9 cellular contexts compared by ENCODE assay signal in the genomic region with DNA sequence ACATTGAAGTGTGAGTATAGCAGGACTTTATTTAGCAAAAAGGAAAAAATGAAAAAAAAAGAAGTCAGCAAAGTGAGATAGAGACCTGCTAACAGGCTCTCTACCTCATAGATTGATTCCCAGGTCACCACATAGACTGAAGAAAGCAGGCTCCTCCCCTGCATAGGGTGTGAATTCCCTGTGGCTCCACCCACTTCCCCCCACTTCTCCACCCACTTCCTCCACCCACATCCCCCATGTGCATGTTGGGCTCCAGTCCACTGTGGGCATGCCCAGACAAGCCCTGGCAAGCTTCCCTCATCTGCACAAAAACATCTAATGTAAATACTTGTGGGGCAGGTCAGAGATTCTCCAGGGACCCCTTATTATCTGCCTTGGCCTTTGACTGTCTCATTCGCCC.
A peak's percentile ranks its signal among the peaks of the same experiment; 100 is the strongest.
DNase-seq lines count a peak whose midpoint lies in the region; ATAC-seq and TF ChIP-seq lines count a peak whose summit lies in the region.
"Had no signal": no experiment of that assay in that cellular context is flagged by ENCODE, and none has a peak within 500 bp of the region (broad histone marks: within the 10 kb centered on the region; RNA-seq: fewer than 3 reads in every experiment).

No MANE protein-coding gene starts in this region.

- H3K9me3 ChIP-seq in A673 (ENCODE audit: low read depth, low read length, poor library complexity, severe bottlenecking) (no peaks in the 10 kb centered on the region), MM.1S (replicated peaks; ENCODE audit: insufficient read depth, low read length) (no peaks in the 10 kb centered on the region), endodermal cell (ENCODE audit: control insufficient read depth, low read length) (no peaks in the 10 kb centered on the region), esophagus muscularis mucosa (no peaks in the 10 kb centered on the region), upper lobe of right lung (no peaks in the 10 kb centered on the region)

- WGBS in endodermal cell (ENCODE audit: insufficient coverage in 1 of 2, insufficient read length in 1 of 2), 2 experiments = no CpG with 5 or more reads among the region's 1 CpG
- 43% methylated on average over 1 of the region's 1 CpG for WGBS in esophagus muscularis mucosa

- H3K9me2 ChIP-seq in MM.1S (replicated peaks; ENCODE audit: insufficient read depth, low read length) = no peaks in the 10 kb centered on the region

- no peaks in the 10 kb centered on the region for H3F3A ChIP-seq in MM.1S (ENCODE audit: insufficient read depth, low read length)

- H3K4me1 ChIP-seq in A673 (ENCODE audit: insufficient read depth, low read length, poor library complexity, severe bottlenecking) (peaks cover 16% of the 10 kb centered on the region), MM.1S (ENCODE audit: low read length) (no peaks in the 10 kb centered on the region), endodermal cell (ENCODE audit: control insufficient read depth, insufficient read depth, low read length) (no peaks in the 10 kb centered on the region), esophagus muscularis mucosa (no peaks in the 10 kb centered on the region), upper lobe of right lung (no peaks in the 10 kb centered on the region)

- BruUV-seq in A673 (replicated peaks; lab: Mats Ljungman, UMichigan) = no TSS peak

- CTCF ChIA-PET in A673 (lab: Charles Lee) = no interaction called here

- no peaks in the 10 kb centered on the region for H3K9me3 Mint-ChIP-seq in endodermal cell
- H3K9me3 Mint-ChIP-seq: CD8-positive, alpha-beta T cell had no signal

- H2AFZ ChIP-seq in MM.1S (ENCODE audit: low read length) = no peak overlapping the region

- TF ChIP-seq POLR2A in esophagus muscularis mucosa (IDR thresholded peaks at IDR 0.05; ENCODE audit: low read depth) = no peak

- peaks cover 42% of the 10 kb centered on the region for H3K4me1 Mint-ChIP-seq in endodermal cell

- H3K27me3 ChIP-seq in A673 (replicated peaks; ENCODE audit: insufficient read depth, low read depth, low read length, poor library complexity) = no peaks in the 10 kb centered on the region
- no peaks in the 10 kb centered on the region for H3K27me3 ChIP-seq in MM.1S (replicated peaks; ENCODE audit: insufficient read depth, low read length)
- no peaks in the 10 kb centered on the region for H3K27me3 ChIP-seq in endodermal cell (ENCODE audit: control insufficient read depth, insufficient read depth, low read length, poor library complexity, severe bottlenecking)
- H3K27me3 ChIP-seq in esophagus muscularis mucosa = peaks cover 0 to 3% (median 0%) of the 10 kb centered on the region in 4 donors
- H3K27me3 ChIP-seq in upper lobe of right lung = no peaks in the 10 kb centered on the region

- H3K9ac ChIP-seq in MM.1S (ENCODE audit: low read length) (no peak overlapping the region), endodermal cell (ENCODE audit: extremely low read depth, low read length, poor library complexity, severe bottlenecking) (no peak overlapping the region)

- no peaks in the 10 kb centered on the region for H3K79me2 ChIP-seq in MM.1S (ENCODE audit: low read length)

- no peak overlapping the region for H3K4me3 Mint-ChIP-seq in endodermal cell
- H3K4me3 Mint-ChIP-seq: CD8-positive, alpha-beta T cell had no signal

- intact Hi-C loops in A673 (cut with micrococcal nuclease; ENCODE audit: unreplicated experiment) (no loop called here), esophagus muscularis mucosa (cut with DNase I) (no loop called here), upper lobe of right lung (cut with DNase I) (no loop called here)

- peak; percentile 62 for ATAC-seq in GM18498 (IDR thresholded peaks at IDR 0.05; ENCODE audit: unreplicated experiment)
- ATAC-seq in upper lobe of right lung = no peak
- ATAC-seq in GM18517 (IDR thresholded peaks at IDR 0.05; ENCODE audit: unreplicated experiment) = no peak
- ATAC-seq: CD8-positive, alpha-beta T cell had no signal

- no peaks in the 10 kb centered on the region for H4K20me1 ChIP-seq in MM.1S (ENCODE audit: insufficient read depth, low read length)

- TF ChIP-seq CTCF in A673 (conservative IDR thresholded peaks at IDR 0.05; ENCODE audit: low read depth, low read length) = no peak
- TF ChIP-seq CTCF in MM.1S (IDR thresholded peaks at IDR 0.05; ENCODE audit: low read length) = no peak
- no peak for TF ChIP-seq CTCF in endodermal cell (conservative IDR thresholded peaks at IDR 0.05)
- TF ChIP-seq CTCF in esophagus muscularis mucosa (IDR thresholded peaks at IDR 0.05) = no peak
- TF ChIP-seq CTCF in upper lobe of right lung (IDR thresholded peaks at IDR 0.05) = no peak

- POLR2A ChIA-PET in A673 (lab: Charles Lee; ENCODE audit: low non-redundant PET) = no interaction called here

- peaks cover 24% of the 10 kb centered on the region for H3K27me3 Mint-ChIP-seq in endodermal cell (ENCODE audit: insufficient read depth)

- H3K36me3 ChIP-seq in A673 (ENCODE audit: insufficient read depth, low read length, poor library complexity, severe bottlenecking) (no peaks in the 10 kb centered on the region), MM.1S (replicated peaks; ENCODE audit: insufficient read depth, low read length) (no peaks in the 10 kb centered on the region), endodermal cell (ENCODE audit: control insufficient read depth, insufficient read depth, low read length) (no peaks in the 10 kb centered on the region), esophagus muscularis mucosa (no peaks in the 10 kb centered on the region), upper lobe of right lung (no peaks in the 10 kb centered on the region)

- no peak overlapping the region for H3K4me2 ChIP-seq in MM.1S (ENCODE audit: low read depth, low read length)

- no peak overlapping the region for H3K27ac ChIP-seq in A673 (ENCODE audit: low read depth, low read length, poor library complexity, severe bottlenecking)
- no peak overlapping the region for H3K27ac ChIP-seq in MM.1S (ENCODE audit: low read length)
- H3K27ac ChIP-seq in endodermal cell (ENCODE audit: low read depth, low read length) = no peak overlapping the region
- no peak overlapping the region for H3K27ac ChIP-seq in esophagus muscularis mucosa (replicated peaks in 1 of 4)
- no peak overlapping the region for H3K27ac ChIP-seq in upper lobe of right lung

- H3K4me3 ChIP-seq in A673 (ENCODE audit: low read depth, low read length, poor library complexity, severe bottlenecking) (no peak overlapping the region), MM.1S (ENCODE audit: low read length) (no peak overlapping the region), endodermal cell (ENCODE audit: low read length) (no peak overlapping the region), esophagus muscularis mucosa (no peak overlapping the region), upper lobe of right lung (no peak overlapping the region)

- H3K27ac Mint-ChIP-seq in endodermal cell = no peak overlapping the region
- H3K27ac Mint-ChIP-seq: CD8-positive, alpha-beta T cell had no signal

- H3K36me3 Mint-ChIP-seq in endodermal cell (ENCODE audit: low read depth) = no peaks in the 10 kb centered on the region
- H3K36me3 Mint-ChIP-seq: CD8-positive, alpha-beta T cell had no signal

- no peak for TF ChIP-seq EP300 in esophagus muscularis mucosa (IDR thresholded peaks at IDR 0.05)

- DNase-seq in A673 (ENCODE audit: low spot score) (peak; percentile 60), MM.1S (peak; percentile 7), endodermal cell (peak; percentile 84), esophagus muscularis mucosa (ENCODE audit: extremely low spot score) (no peak), upper lobe of right lung (no peak)
- no peak for DNase-seq in activated T-cell treated with anti-CD3 and anti-CD28 coated beads, Interleukin-2, amount 50 U/mL, for 1 hour
- DNase-seq: CD8-positive, alpha-beta T cell had no signal

Comparison
In these comparisons a context has a peak if more than half of its experiments do, and no peak if none do; other contexts are left out.
1. DNase-seq: peak in A673 (single experiment), MM.1S (single experiment) and endodermal cell (single experiment); none in esophagus muscularis mucosa (single experiment), upper lobe of right lung (single experiment) and activated T-cell treated with anti-CD3 and anti-CD28 coated beads, Interleukin-2, amount 50 U/mL, for 1 hour (single experiment).